Comparison of ENCODE assay signal across 16 cellular contexts in the genomic region with DNA sequence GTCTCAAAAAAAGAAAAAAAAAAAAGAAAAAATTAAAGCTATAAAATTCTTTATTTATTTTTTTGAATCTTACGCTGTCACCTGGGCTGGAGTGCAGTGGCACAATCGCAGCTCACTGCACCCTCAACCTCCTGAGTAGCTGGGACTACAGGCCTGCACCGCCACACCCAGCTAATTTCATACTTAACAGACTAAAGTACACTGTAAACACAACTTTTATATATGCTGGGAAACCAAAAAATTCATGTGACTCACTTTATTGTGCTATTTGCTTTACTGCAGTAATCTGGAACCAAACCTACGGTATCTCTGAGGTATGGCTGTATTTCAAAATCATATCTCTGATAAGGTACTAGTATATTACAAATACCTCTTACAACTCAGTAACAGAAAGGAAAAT. TPM values are rescaled to one million over a fixed set of nuclear protein-coding genes. Genes with fewer than 3 reads are reported as not detected.
DNase-seq lines count a peak whose midpoint lies in the region; ATAC-seq and TF ChIP-seq lines count a peak whose summit lies in the region.
"Had no signal": no experiment of that assay in that cellular context is flagged by ENCODE, and none has a peak within 500 bp of the region (broad histone marks: within the 10 kb centered on the region; RNA-seq: fewer than 3 reads in every experiment).

No MANE protein-coding gene starts in this region.

- no peaks in the 10 kb centered on the region for H3K36me3 ChIP-seq in Peyer's patch
- H3K36me3 ChIP-seq in colonic mucosa: no peaks in the 10 kb centered on the region
- no peaks in the 10 kb centered on the region for H3K36me3 ChIP-seq in lower lobe of right lung
- H3K36me3 ChIP-seq in transverse colon: no peaks in the 10 kb centered on the region

- TF ChIP-seq POLR2A in Peyer's patch (IDR thresholded peaks at IDR 0.05) (peak in 1 of 2 donors; percentile 59), transverse colon (IDR thresholded peaks at IDR 0.05) (no peak)

- H3K27ac Mint-ChIP-seq in stimulated activated naive B cell treated with anti-CD40 and anti-IgM and Interleukin-4, amounts not matched to agents 10 μg/mL and 1 μg/mL and 100 μg/mL, for 72 hours: no peak overlapping the region
- H3K27ac Mint-ChIP-seq: CD14-positive monocyte; CD8-positive, alpha-beta T cell; H9 had no signal

- no peak overlapping the region for H3K4me3 ChIP-seq in Peyer's patch
- H3K4me3 ChIP-seq in colonic mucosa: no peak overlapping the region
- no peak overlapping the region for H3K4me3 ChIP-seq in lower lobe of right lung
- H3K4me3 ChIP-seq in transverse colon: no peak overlapping the region
- H3K4me3 ChIP-seq in coronary artery: no peak overlapping the region

- peak overlapping the region in 1 of 2 donors; percentile 68 for H3K9ac ChIP-seq in colonic mucosa (ENCODE audit: low read depth in 2 of 2, low read length in 2 of 2)

- no peaks in the 10 kb centered on the region for H3K27me3 Mint-ChIP-seq in stimulated activated naive B cell treated with anti-CD40 and anti-IgM and Interleukin-4, amounts not matched to agents 10 μg/mL and 1 μg/mL and 100 μg/mL, for 72 hours

- ATAC-seq in lower lobe of right lung: peak; percentile 74 to 82
- no peak for ATAC-seq in stimulated activated naive B cell treated with anti-CD40 and anti-IgM and Interleukin-4, amounts not matched to agents 10 μg/mL and 1 μg/mL and 100 μg/mL, for 72 hours (replicated peaks)
- ATAC-seq: CD8-positive, alpha-beta T cell had no signal

- no peaks in the 10 kb centered on the region for H3K4me1 ChIP-seq in Peyer's patch
- H3K4me1 ChIP-seq in colonic mucosa: peaks cover 6% of the 10 kb centered on the region
- H3K4me1 ChIP-seq in lower lobe of right lung: no peaks in the 10 kb centered on the region
- H3K4me1 ChIP-seq in transverse colon: peaks cover 0 to 14% (median 5%) of the 10 kb centered on the region in 4 donors

- 57 to 75% methylated on average over 3 to 4 of the region's 4 CpGs for WGBS in transverse colon (ENCODE audit: low coverage in 1 of 2), 2 donors

- intact Hi-C loops in colonic mucosa (cut with DNase I): no loop called here
- intact Hi-C loops in lower lobe of right lung (cut with DNase I): no loop called here
- intact Hi-C loops in transverse colon (cut with DNase I; ENCODE audit: low total_unique reads): no loop called here

- H3K9me3 ChIP-seq in Peyer's patch (peaks cover 0 to 16% (median 0%) of the 10 kb centered on the region in 4 donors), colonic mucosa (no peaks in the 10 kb centered on the region), lower lobe of right lung (peaks cover 17% of the 10 kb centered on the region), transverse colon (peaks cover 15 to 17% of the 10 kb centered on the region in 2 donors)

- H3K27me3 ChIP-seq in Peyer's patch (no peaks in the 10 kb centered on the region), colonic mucosa (no peaks in the 10 kb centered on the region), lower lobe of right lung (ENCODE audit: low read depth) (no peaks in the 10 kb centered on the region), transverse colon (no peaks in the 10 kb centered on the region)

- H3K27ac ChIP-seq in Peyer's patch: peak overlapping the region in 3 of 4 donors; percentile 32 to 88 (median 79)
- peak overlapping the region; percentile 84 for H3K27ac ChIP-seq in colonic mucosa
- H3K27ac ChIP-seq in lower lobe of right lung: no peak overlapping the region
- peak overlapping the region; percentile 76 to 86 (median 80) for H3K27ac ChIP-seq in transverse colon
- no peak overlapping the region for H3K27ac ChIP-seq in coronary artery

- TF ChIP-seq CTCF in Peyer's patch (IDR thresholded peaks at IDR 0.05): peak in 1 of 6 experiments; percentile 7
- no peak for TF ChIP-seq CTCF in colonic mucosa (IDR thresholded peaks at IDR 0.05)
- no peak for TF ChIP-seq CTCF in lower lobe of right lung (IDR thresholded peaks at IDR 0.05)
- no peak for TF ChIP-seq CTCF in transverse colon (IDR thresholded peaks at IDR 0.05)
- no peak for TF ChIP-seq CTCF in coronary artery (IDR thresholded peaks at IDR 0.05)

- peaks cover 5 to 8% of the 10 kb centered on the region in 2 donors for H3K9me3 Mint-ChIP-seq in stimulated activated naive B cell treated with anti-CD40 and anti-IgM and Interleukin-4, amounts not matched to agents 10 μg/mL and 1 μg/mL and 100 μg/mL, for 72 hours

- peak in 2 of 3 donors; percentile 68 to 80 for DNase-seq in Peyer's patch
- peak; percentile 72 for DNase-seq in colonic mucosa
- DNase-seq in lower lobe of right lung: no peak
- peak; percentile 73 for DNase-seq in transverse colon
- DNase-seq in coronary artery (ENCODE audit: low spot score): no peak
- DNase-seq in Kasumi-1 (lab: John Stamatoyannopoulos, UW): no peak
- no peak for DNase-seq in stimulated activated naive B cell treated with anti-CD40 and anti-IgM and Interleukin-4, amounts not matched to agents 10 μg/mL and 1 μg/mL and 100 μg/mL, for 72 hours
- no peak for DNase-seq in inferior parietal cortex (ENCODE audit: extremely low spot score)
- DNase-seq: CD8-positive, alpha-beta T cell; COR-L47; DMS153; DMS79 treated with DMSO at 0.1 percent for 48 hours; GDM1; GOT3; H9 had no signal

- no peak overlapping the region for H3K4me3 Mint-ChIP-seq in stimulated activated naive B cell treated with anti-CD40 and anti-IgM and Interleukin-4, amounts not matched to agents 10 μg/mL and 1 μg/mL and 100 μg/mL, for 72 hours
- H3K4me3 Mint-ChIP-seq: CD14-positive monocyte; CD8-positive, alpha-beta T cell; H9 had no signal

- peaks cover 11 to 16% of the 10 kb centered on the region in 2 donors for H3K36me3 Mint-ChIP-seq in stimulated activated naive B cell treated with anti-CD40 and anti-IgM and Interleukin-4, amounts not matched to agents 10 μg/mL and 1 μg/mL and 100 μg/mL, for 72 hours
- H3K36me3 Mint-ChIP-seq: CD14-positive monocyte had no signal

- peaks cover 9 to 20% of the 10 kb centered on the region in 2 donors for H3K4me1 Mint-ChIP-seq in stimulated activated naive B cell treated with anti-CD40 and anti-IgM and Interleukin-4, amounts not matched to agents 10 μg/mL and 1 μg/mL and 100 μg/mL, for 72 hours
- H3K4me1 Mint-ChIP-seq: CD14-positive monocyte, H9 had no signal

- in situ Hi-C loops in transverse colon (cut with MboI; ENCODE audit: low pct_ligation_motif_present in 1 of 4, low pct_unique_long_range_greater_than_20kb in 1 of 4, low sequenced_read_pairs in 3 of 4): no loop called here

- TF ChIP-seq EP300 in transverse colon (IDR thresholded peaks at IDR 0.05; ENCODE audit: low read depth): no peak

RNA-seq across cellular contexts. Expression of a gene that starts 40.3 kb away (rescaled TPM):
- total RNA-seq in Peyer's patch (under 1 TPM in 2 of 4 donors, not detected in 2; 0.35 to 0.67 TPM), colonic mucosa (under 1 TPM in 1 of 2 donors, not detected in 1; 0.45 TPM), lower lobe of right lung (0.32 TPM), transverse colon (under 1 TPM in 2 of 4 donors, not detected in 2; 0.48 to 0.82 TPM)

RNA-seq across cellular contexts. Expression of a gene that starts 40.4 kb away (rescaled TPM):
- total RNA-seq in Peyer's patch (10 to 100 TPM; 10.7 to 28.1 (median 14.1) TPM), colonic mucosa (10 to 100 TPM; 11.0 to 22.1 TPM), lower lobe of right lung (18.1 TPM), transverse colon (10 to 100 TPM in 3 of 4 donors, 1 to 10 TPM in 1; 6.0 to 15.4 (median 12.0) TPM)

Comparison
In these comparisons a context has a peak if more than half of its experiments do, and no peak if none do; other contexts are left out.
1. DNase-seq: peak in Peyer's patch (2 of 3), colonic mucosa (single experiment) and transverse colon (single experiment); none in lower lobe of right lung (single experiment), coronary artery (single experiment), Kasumi-1 (0 of 2), stimulated activated naive B cell treated with anti-CD40 and anti-IgM and Interleukin-4, amounts not matched to agents 10 μg/mL and 1 μg/mL and 100 μg/mL, for 72 hours (single experiment) and inferior parietal cortex (single experiment).
2. H3K27ac ChIP-seq: peak in Peyer's patch (3 of 4), colonic mucosa (single experiment) and transverse colon (4 of 4); none in lower lobe of right lung (single experiment) and coronary artery (0 of 2).
3. ATAC-seq: peak in lower lobe of right lung (2 of 2); none in stimulated activated naive B cell treated with anti-CD40 and anti-IgM and Interleukin-4, amounts not matched to agents 10 μg/mL and 1 μg/mL and 100 μg/mL, for 72 hours (0 of 2).